37 cellular contexts compared by ENCODE assay signal in the genomic region with DNA sequence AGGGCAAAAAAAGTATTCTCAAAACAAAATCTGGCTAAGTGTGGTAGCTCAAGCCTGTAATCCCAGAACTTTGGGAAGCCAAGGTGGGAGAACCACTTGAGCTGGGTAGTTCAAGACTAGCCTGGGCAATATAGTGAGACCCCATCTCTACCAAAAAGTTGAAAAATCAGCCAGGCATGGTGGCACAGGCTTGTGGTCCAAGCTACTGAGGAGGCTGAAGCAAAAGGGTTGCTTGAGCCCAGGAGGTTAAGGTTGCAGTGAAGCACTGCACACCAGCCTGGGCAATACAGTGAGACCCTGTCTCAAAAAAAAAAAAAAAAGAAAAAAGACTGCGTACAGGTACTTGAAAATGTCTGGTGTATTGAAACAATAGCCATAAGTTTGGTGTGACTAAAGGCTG. TPM values are rescaled to one million over a fixed set of nuclear protein-coding genes. Genes with fewer than 3 reads are reported as not detected.
"Had no signal": no experiment of that assay in that cellular context is flagged by ENCODE, and none has a peak within 500 bp of the region (broad histone marks: within the 10 kb centered on the region; RNA-seq: fewer than 3 reads in every experiment).

No MANE protein-coding gene starts in this region.

- H3K4me3 Mint-ChIP-seq: activated CD4-positive, alpha-beta T cell treated with anti-CD3 and anti-CD28 coated beads, Interleukin-2, amount 10 ng/mL, durations not matched to agents 7 days and 5 days; activated CD8-positive, alpha-beta T cell treated with anti-CD3 and anti-CD28 coated beads for 36 hours; activated naive CD4-positive, alpha-beta T cell treated with anti-CD3 and anti-CD28 coated beads, Interleukin-2, amount 10 ng/mL, durations not matched to agents 7 days and 5 days; activated naive CD4-positive, alpha-beta T cell treated with anti-CD3 and anti-CD28 coated beads, Interleukin-2, amount 50 U/mL, for 24 hours; activated naive CD8-positive, alpha-beta T cell treated with anti-CD3 and anti-CD28 coated beads, Interleukin-2, amount 10 ng/mL, durations not matched to agents 7 days and 5 days; activated T-cell treated with anti-CD3 and anti-CD28 coated beads, Interleukin-2, amount 50 U/mL, for 24 hours; T-helper 1 cell treated with Interleukin-12 subunit alpha and Interleukin-12 subunit beta and Interleukin-4 antibody, amounts not matched to agents 30 μg/mL and 1 μg/mL, for 36 hours; T-helper 2 cell treated with Interferon-gamma antibody and Interleukin-4, amounts not matched to agents 5 μg/mL and 100 μg/mL, for 36 hours had no signal

- FAIRE-seq: bronchial epithelial cell, TTC549 had no signal

- H3K27me3 ChIP-seq: ascending aorta had no signal

- H3K9me3 ChIP-seq: ascending aorta had no signal

- H3K9me3 Mint-ChIP-seq: activated CD4-positive, alpha-beta T cell treated with anti-CD3 and anti-CD28 coated beads, Interleukin-2, amount 10 ng/mL, durations not matched to agents 7 days and 5 days; activated CD8-positive, alpha-beta T cell treated with anti-CD3 and anti-CD28 coated beads for 36 hours; activated naive CD4-positive, alpha-beta T cell treated with anti-CD3 and anti-CD28 coated beads, Interleukin-2, amount 10 ng/mL, durations not matched to agents 7 days and 5 days; activated naive CD4-positive, alpha-beta T cell treated with anti-CD3 and anti-CD28 coated beads, Interleukin-2, amount 50 U/mL, for 24 hours; activated naive CD8-positive, alpha-beta T cell treated with anti-CD3 and anti-CD28 coated beads, Interleukin-2, amount 10 ng/mL, durations not matched to agents 7 days and 5 days; activated naive CD8-positive, alpha-beta T cell treated with anti-CD3 and anti-CD28 coated beads, Interleukin-2, amount 50 U/mL, for 24 hours; activated T-cell treated with anti-CD3 and anti-CD28 coated beads, Interleukin-2, amount 50 U/mL, for 24 hours; activated T-helper 2 cell treated with anti-CD3 and anti-CD28 coated beads, Interferon-gamma antibody, Interleukin-2, Interleukin-4, amounts not matched to agents 10 μg/mL and 5 μg/mL and 100 μg/mL, durations not matched to agents 14 hours and 24 hours and 36 hours; central memory CD8-positive, alpha-beta T cell; T-helper 1 cell treated with Interleukin-12 subunit alpha and Interleukin-12 subunit beta and Interleukin-4 antibody, amounts not matched to agents 30 μg/mL and 1 μg/mL, for 36 hours; T-helper 2 cell treated with Interferon-gamma antibody and Interleukin-4, amounts not matched to agents 5 μg/mL and 100 μg/mL, for 36 hours had no signal

- H3K27me3 Mint-ChIP-seq: activated CD4-positive, alpha-beta T cell treated with anti-CD3 and anti-CD28 coated beads for 36 hours; activated naive CD4-positive, alpha-beta T cell treated with anti-CD3 and anti-CD28 coated beads, Interleukin-2, amount 50 U/mL, for 24 hours; activated naive CD8-positive, alpha-beta T cell; activated naive CD8-positive, alpha-beta T cell treated with anti-CD3 and anti-CD28 coated beads, Interleukin-2, amount 50 U/mL, for 24 hours; activated T-cell treated with anti-CD3 and anti-CD28 coated beads, Interleukin-2, amount 50 U/mL, for 24 hours; central memory CD8-positive, alpha-beta T cell had no signal

- H3K36me3 ChIP-seq: ascending aorta, cardiac muscle cell had no signal

- H3K27ac Mint-ChIP-seq: activated CD4-positive, alpha-beta T cell treated with anti-CD3 and anti-CD28 coated beads for 36 hours; activated CD4-positive, alpha-beta T cell treated with anti-CD3 and anti-CD28 coated beads, Interleukin-2, amount 10 ng/mL, durations not matched to agents 7 days and 5 days; activated CD8-positive, alpha-beta T cell treated with anti-CD3 and anti-CD28 coated beads for 36 hours; activated naive CD4-positive, alpha-beta T cell treated with anti-CD3 and anti-CD28 coated beads, Interleukin-2, amount 10 ng/mL, durations not matched to agents 7 days and 5 days; activated naive CD4-positive, alpha-beta T cell treated with anti-CD3 and anti-CD28 coated beads, Interleukin-2, amount 50 U/mL, for 24 hours; activated naive CD8-positive, alpha-beta T cell; activated naive CD8-positive, alpha-beta T cell treated with anti-CD3 and anti-CD28 coated beads, Interleukin-2, amount 10 ng/mL, durations not matched to agents 7 days and 5 days; activated naive CD8-positive, alpha-beta T cell treated with anti-CD3 and anti-CD28 coated beads, Interleukin-2, amount 50 U/mL, for 24 hours; activated T-cell treated with anti-CD3 and anti-CD28 coated beads, Interleukin-2, amount 50 U/mL, for 24 hours; activated T-helper 2 cell treated with anti-CD3 and anti-CD28 coated beads, Interferon-gamma antibody, Interleukin-2, Interleukin-4, amounts not matched to agents 10 μg/mL and 5 μg/mL and 100 μg/mL, durations not matched to agents 14 hours and 24 hours and 36 hours; brain; T-helper 1 cell treated with Interleukin-12 subunit alpha and Interleukin-12 subunit beta and Interleukin-4 antibody, amounts not matched to agents 30 μg/mL and 1 μg/mL, for 36 hours; T-helper 2 cell treated with Interferon-gamma antibody and Interleukin-4, amounts not matched to agents 5 μg/mL and 100 μg/mL, for 36 hours had no signal

- ATAC-seq: activated CD4-positive, alpha-beta T cell treated with anti-CD3 and anti-CD28 coated beads for 36 hours; activated CD4-positive, CD25-positive, alpha-beta regulatory T cell treated with anti-CD3 and anti-CD28 coated beads, Interleukin-2, amount 50 U/mL, for 24 hours; activated CD8-positive, alpha-beta T cell treated with anti-CD3 and anti-CD28 coated beads for 36 hours; activated naive CD8-positive, alpha-beta T cell treated with anti-CD3 and anti-CD28 coated beads, Interleukin-2, amount 50 U/mL, for 24 hours had no signal

- DNase-seq: activated CD4-positive, alpha-beta T cell treated with anti-CD3 and anti-CD28 coated beads for 1 hour; activated CD4-positive, alpha-beta T cell treated with anti-CD3 and anti-CD28 coated beads for 36 hours; activated CD4-positive, alpha-beta T cell treated with anti-CD3 and anti-CD28 coated beads for 48 hours; activated CD4-positive, alpha-beta T cell treated with anti-CD3 and anti-CD28 coated beads, Interleukin-2, amount 10 ng/mL, durations not matched to agents 7 days and 5 days; activated CD4-positive, alpha-beta T cell treated with anti-CD3 and anti-CD28 coated beads, Interleukin-2, amount 50 U/mL, for 48 hours; activated CD4-positive, CD25-positive, alpha-beta regulatory T cell; activated CD8-positive, alpha-beta memory T cell treated with anti-CD3 and anti-CD28 coated beads, Interleukin-2, amount 50 U/mL, for 4 hours; activated CD8-positive, alpha-beta T cell treated with anti-CD3 and anti-CD28 coated beads for 36 hours; activated effector memory CD4-positive, alpha-beta T cell treated with Interleukin-2 at 50 U/mL for 16 hours; activated gamma-delta T cell; activated naive CD4-positive, alpha-beta T cell treated with anti-CD3 and anti-CD28 coated beads, Interleukin-2, amount 10 ng/mL, durations not matched to agents 7 days and 5 days; activated naive CD4-positive, alpha-beta T cell treated with Interleukin-2 at 50 U/mL for 16 hours; activated naive CD8-positive, alpha-beta T cell treated with anti-CD3 and anti-CD28 coated beads, Interleukin-2, amount 10 ng/mL, durations not matched to agents 7 days and 5 days; activated naive CD8-positive, alpha-beta T cell treated with anti-CD3 and anti-CD28 coated beads, Interleukin-2, amount 50 U/mL, for 24 hours; activated T-cell treated with anti-CD3 and anti-CD28 coated beads, Interleukin-2, amount 50 U/mL, for 24 hours; activated T-cell treated with anti-CD3 and anti-CD28 coated beads, Interleukin-2, amount 50 U/mL, for 48 hours; amygdala; anterior cingulate cortex; caudate nucleus; cerebellar nuclear complex; T-helper 1 cell; T-helper 2 cell; T-helper 9 cell had no signal

- H3K27ac ChIP-seq: ascending aorta, cardiac muscle cell, VCaP had no signal

- H3K4me3 ChIP-seq: ascending aorta, cardiac muscle cell had no signal

RNA-seq across cellular contexts. Expression of gene CXCL9, which starts 14.8 kb away (rescaled TPM):
- total RNA-seq: bronchial epithelial cell, cardiac muscle cell, chondrocyte had no signal
- polyA plus RNA-seq: cardiac muscle cell had no signal

RNA-seq across cellular contexts. Expression of gene CXCL10, which starts 30.8 kb away (rescaled TPM):
- total RNA-seq: ascending aorta, bronchial epithelial cell, cardiac muscle cell, chondrocyte had no signal
- polyA plus RNA-seq: cardiac muscle cell had no signal

RNA-seq across cellular contexts. Expression of gene CXCL11, which starts 43.4 kb away (rescaled TPM):
- total RNA-seq: activated CD4-positive, alpha-beta T cell treated with anti-CD3 and anti-CD28 coated beads, Interleukin-2, amount 10 ng/mL, durations not matched to agents 7 days and 5 days; activated CD8-positive, alpha-beta T cell treated with anti-CD3 and anti-CD28 coated beads for 36 hours; activated naive CD8-positive, alpha-beta T cell treated with anti-CD3 and anti-CD28 coated beads, Interleukin-2, amount 10 ng/mL, durations not matched to agents 7 days and 5 days; activated T-helper 2 cell treated with anti-CD3 and anti-CD28 coated beads, Interferon-gamma antibody, Interleukin-2, Interleukin-4, amounts not matched to agents 10 μg/mL and 5 μg/mL and 100 μg/mL, durations not matched to agents 14 hours and 24 hours and 36 hours; ascending aorta; bronchial epithelial cell; cardiac muscle cell; chondrocyte had no signal
- polyA plus RNA-seq: cardiac muscle cell had no signal
